ENCODE assay signal across 11 cellular contexts in the genomic region with DNA sequence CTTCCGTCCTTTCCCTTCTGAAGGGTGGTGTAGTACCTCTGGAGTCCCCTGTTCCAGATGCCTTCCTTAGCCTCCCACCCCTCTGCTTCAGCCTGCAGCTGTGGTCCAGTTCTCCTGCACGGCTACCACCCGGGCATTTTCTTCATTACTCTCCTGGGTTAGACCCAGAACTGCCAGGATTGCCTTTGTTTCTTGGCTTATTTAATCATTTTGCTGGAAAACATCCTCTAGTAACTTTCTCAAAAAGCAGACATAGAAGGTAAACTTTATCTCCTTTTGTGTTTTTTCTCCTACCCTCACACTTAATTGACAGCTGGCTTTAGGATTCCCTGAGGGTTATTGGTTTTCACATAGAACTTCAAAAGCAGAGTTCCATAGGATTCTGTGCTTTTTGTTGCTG.
"Had no signal": no experiment of that assay in that cellular context is flagged by ENCODE, and none has a peak within 500 bp of the region (broad histone marks: within the 10 kb centered on the region; RNA-seq: fewer than 3 reads in every experiment).

No MANE protein-coding gene starts in this region.

- H3K4me3 ChIP-seq: GM23338 had no signal

- DNase-seq: H9, HCEC 1CT, HFFc6, IMR-90, Karpas-422, KBM-7 had no signal

- H3K9me3 Mint-ChIP-seq: GM23338, H9, HFFc6 had no signal

- H3K9ac ChIP-seq: KMS-11 had no signal

- H3K4me1 Mint-ChIP-seq: GM23338, H9 had no signal

- H3K27ac Mint-ChIP-seq: GM23338, H9, HFFc6 had no signal

- ATAC-seq: GM23338 had no signal

- H3K27ac ChIP-seq: KMS-11 had no signal

- FAIRE-seq: H1, H54, HTR-8/SVneo had no signal

- H3K4me3 Mint-ChIP-seq: GM23338, H9, HFFc6 had no signal

- H3K4me2 ChIP-seq: GM23338, KMS-11 had no signal

- H2AFZ ChIP-seq: GM23338 had no signal
